1 cellular context compared by ENCODE assay signal in the genomic region with DNA sequence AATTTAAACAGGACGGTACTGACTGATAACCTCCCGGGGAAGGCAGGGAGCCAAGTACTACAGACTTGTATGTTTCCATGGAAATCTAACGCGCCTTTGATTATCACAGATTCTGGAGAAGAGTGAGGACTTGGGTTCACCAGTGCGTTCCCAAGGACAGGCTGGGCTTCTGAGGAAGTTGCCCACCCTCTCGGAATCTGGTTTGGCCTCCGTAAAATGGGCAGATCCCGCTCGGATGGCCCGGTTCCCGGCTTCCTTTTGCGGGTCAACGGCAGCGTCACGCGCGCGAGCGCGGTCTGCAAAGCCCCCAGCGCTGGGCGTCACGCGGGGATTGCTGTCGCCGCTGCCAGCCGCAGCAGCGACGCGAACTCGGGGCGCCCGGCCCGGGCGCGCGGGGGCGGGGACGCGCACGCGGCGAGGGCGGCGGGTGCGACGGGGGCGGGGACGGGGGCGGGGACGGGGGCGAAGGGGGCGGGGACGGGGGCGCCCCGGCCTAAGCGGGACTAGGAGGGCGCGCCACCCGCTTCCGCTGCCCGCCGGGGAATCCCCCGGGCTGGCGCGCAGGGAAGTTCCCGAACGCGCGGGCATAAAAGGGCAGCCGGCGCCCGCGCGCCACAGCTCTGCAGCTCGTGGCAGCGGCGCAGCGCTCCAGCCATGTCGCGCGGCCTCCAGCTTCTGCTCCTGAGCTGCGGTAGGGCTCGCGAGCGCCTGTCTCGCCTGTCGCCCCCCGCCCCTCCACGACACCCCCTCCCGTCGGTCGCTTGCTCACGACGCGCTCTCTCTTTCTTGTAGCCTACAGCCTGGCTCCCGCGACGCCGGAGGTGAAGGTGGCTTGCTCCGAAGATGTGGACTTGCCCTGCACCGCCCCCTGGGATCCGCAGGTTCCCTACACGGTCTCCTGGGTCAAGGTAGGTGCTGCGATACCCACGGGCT.
TF ChIP-seq lines count a peak whose summit lies in the region.

A gene with protein sequence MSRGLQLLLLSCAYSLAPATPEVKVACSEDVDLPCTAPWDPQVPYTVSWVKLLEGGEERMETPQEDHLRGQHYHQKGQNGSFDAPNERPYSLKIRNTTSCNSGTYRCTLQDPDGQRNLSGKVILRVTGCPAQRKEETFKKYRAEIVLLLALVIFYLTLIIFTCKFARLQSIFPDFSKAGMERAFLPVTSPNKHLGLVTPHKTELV (plus strand): TSS at position 615 of the 933 bp plus-strand sequence. CDS start 40 bp downstream, at position 655.

TF ChIP-seq in HepG2, 621 proteins besides CTCF, POLR2A, EP300 and RAD21 (continued from another document and continues in another):
- peak; percentile 82 for TF ChIP-seq ZBTB14 (CRISPR knock-in tag; IDR thresholded peaks at IDR 0.05)
- TF ChIP-seq, protein P1, sequence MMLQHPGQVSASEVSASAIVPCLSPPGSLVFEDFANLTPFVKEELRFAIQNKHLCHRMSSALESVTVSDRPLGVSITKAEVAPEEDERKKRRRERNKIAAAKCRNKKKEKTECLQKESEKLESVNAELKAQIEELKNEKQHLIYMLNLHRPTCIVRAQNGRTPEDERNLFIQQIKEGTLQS (CRISPR knock-in tag; IDR thresholded peaks at IDR 0.05), result no peak
- peak; percentile 25; the same call in 1 of the 2 replicates for TF ChIP-seq ZNF350 (CRISPR knock-in tag; IDR thresholded peaks at IDR 0.05; ENCODE audit: borderline replicate concordance, low read depth)
- TF ChIP-seq MBD4 (IDR thresholded peaks at IDR 0.05; ENCODE audit: borderline replicate concordance, low read length), result no peak
- no peak for TF ChIP-seq MIER2 (CRISPR knock-in tag; IDR thresholded peaks at IDR 0.05)
- no peak for TF ChIP-seq ZNF224 (CRISPR knock-in tag; IDR thresholded peaks at IDR 0.05)
- no peak for TF ChIP-seq KLF16 (CRISPR knock-in tag; IDR thresholded peaks at IDR 0.05)
- no peak for TF ChIP-seq ZNF282 (IDR thresholded peaks at IDR 0.05; ENCODE audit: partially characterized antibody)
- no peak for TF ChIP-seq NR2F2 (IDR thresholded peaks at IDR 0.05; ENCODE audit: borderline replicate concordance, low read depth)
- TF ChIP-seq ZNF407 (CRISPR knock-in tag; IDR thresholded peaks at IDR 0.05; ENCODE audit: not compliant biosample characterization), result peak; percentile 81
- no peak for TF ChIP-seq ZNF75D (CRISPR knock-in tag; IDR thresholded peaks at IDR 0.05; ENCODE audit: borderline replicate concordance)
- TF ChIP-seq MXD1 (CRISPR knock-in tag; IDR thresholded peaks at IDR 0.05), result peak; percentile 55; the same call in 1 of the 2 replicates
- TF ChIP-seq MXD4 (CRISPR knock-in tag; IDR thresholded peaks at IDR 0.05), result 0 out of 2 replicates have a peak, but pooled peaks have one; percentile 46
- TF ChIP-seq KMT2A (CRISPR knock-in tag; IDR thresholded peaks at IDR 0.05), result peak; percentile 42; the same call in 1 of the 2 replicates
- peak; percentile 58; the same call in 1 of the 2 replicates for TF ChIP-seq ARID2 (CRISPR knock-in tag; IDR thresholded peaks at IDR 0.05; ENCODE audit: borderline replicate concordance)
- 0 out of 2 replicates have a peak, but pooled peaks have one; percentile 31 for TF ChIP-seq GLI4 (CRISPR knock-in tag; IDR thresholded peaks at IDR 0.05; ENCODE audit: borderline replicate concordance)
- TF ChIP-seq KDM5A (IDR thresholded peaks at IDR 0.05; ENCODE audit: borderline replicate concordance, low read length), result no peak
- no peak for TF ChIP-seq FOSL2 (CRISPR knock-in tag; IDR thresholded peaks at IDR 0.05)
- no peak for TF ChIP-seq BRCA1 (CRISPR knock-in tag; IDR thresholded peaks at IDR 0.05)
- TF ChIP-seq ZNF580 (CRISPR knock-in tag; IDR thresholded peaks at IDR 0.05; ENCODE audit: borderline replicate concordance, low read depth), result 0 out of 2 replicates have a peak, but pooled peaks have one; percentile 33
- TF ChIP-seq, protein P2, sequence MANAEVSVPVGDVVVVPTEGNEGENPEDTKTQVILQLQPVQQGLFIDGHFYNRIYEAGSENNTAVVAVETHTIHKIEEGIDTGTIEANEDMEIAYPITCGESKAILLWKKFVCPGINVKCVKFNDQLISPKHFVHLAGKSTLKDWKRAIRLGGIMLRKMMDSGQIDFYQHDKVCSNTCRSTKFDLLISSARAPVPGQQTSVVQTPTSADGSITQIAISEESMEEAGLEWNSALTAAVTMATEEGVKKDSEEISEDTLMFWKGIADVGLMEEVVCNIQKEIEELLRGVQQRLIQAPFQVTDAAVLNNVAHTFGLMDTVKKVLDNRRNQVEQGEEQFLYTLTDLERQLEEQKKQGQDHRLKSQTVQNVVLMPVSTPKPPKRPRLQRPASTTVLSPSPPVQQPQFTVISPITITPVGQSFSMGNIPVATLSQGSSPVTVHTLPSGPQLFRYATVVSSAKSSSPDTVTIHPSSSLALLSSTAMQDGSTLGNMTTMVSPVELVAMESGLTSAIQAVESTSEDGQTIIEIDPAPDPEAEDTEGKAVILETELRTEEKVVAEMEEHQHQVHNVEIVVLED (CRISPR knock-in tag; IDR thresholded peaks at IDR 0.05; ENCODE audit: borderline replicate concordance), result peak; percentile 20; the same call in 1 of the 2 replicates
- TF ChIP-seq FOXJ3 (CRISPR knock-in tag; IDR thresholded peaks at IDR 0.05; ENCODE audit: borderline replicate concordance), result no peak
- peak; percentile 51; the same call in 1 of the 2 replicates for TF ChIP-seq ZNF670 (CRISPR knock-in tag; IDR thresholded peaks at IDR 0.05; ENCODE audit: borderline replicate concordance)
- TF ChIP-seq SATB2 (CRISPR knock-in tag; IDR thresholded peaks at IDR 0.05), result no peak
- no peak for TF ChIP-seq CEBPG (CRISPR knock-in tag; IDR thresholded peaks at IDR 0.05)
- TF ChIP-seq IRF9 (CRISPR knock-in tag; IDR thresholded peaks at IDR 0.05; ENCODE audit: borderline replicate concordance), result no peak
- TF ChIP-seq EED (CRISPR knock-in tag; IDR thresholded peaks at IDR 0.05), result no peak
- no peak for TF ChIP-seq NCOA1 (CRISPR knock-in tag; IDR thresholded peaks at IDR 0.05)
- TF ChIP-seq ZFP62 (CRISPR knock-in tag; IDR thresholded peaks at IDR 0.05), result no peak
- TF ChIP-seq BCL6 (CRISPR knock-in tag; IDR thresholded peaks at IDR 0.05), result peak; percentile 47; the same call in 1 of the 2 replicates
- no peak for TF ChIP-seq ZNF564 (CRISPR knock-in tag; IDR thresholded peaks at IDR 0.05)
- TF ChIP-seq, protein P3, sequence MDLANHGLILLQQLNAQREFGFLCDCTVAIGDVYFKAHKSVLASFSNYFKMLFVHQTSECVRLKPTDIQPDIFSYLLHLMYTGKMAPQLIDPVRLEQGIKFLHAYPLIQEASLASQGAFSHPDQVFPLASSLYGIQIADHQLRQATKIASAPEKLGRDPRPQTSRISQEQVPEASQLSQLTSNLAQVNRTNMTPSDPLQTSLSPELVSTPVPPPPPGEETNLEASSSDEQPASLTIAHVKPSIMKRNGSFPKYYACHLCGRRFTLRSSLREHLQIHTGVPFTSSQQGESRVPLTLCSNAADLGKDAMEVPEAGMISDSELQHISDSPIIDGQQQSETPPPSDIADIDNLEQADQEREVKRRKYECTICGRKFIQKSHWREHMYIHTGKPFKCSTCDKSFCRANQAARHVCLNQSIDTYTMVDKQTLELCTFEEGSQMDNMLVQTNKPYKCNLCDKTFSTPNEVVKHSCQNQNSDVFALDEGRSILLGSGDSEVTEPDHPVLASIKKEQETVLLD (CRISPR knock-in tag; IDR thresholded peaks at IDR 0.05; ENCODE audit: low read depth), result no peak
- no peak for TF ChIP-seq ZNF326 (CRISPR knock-in tag; IDR thresholded peaks at IDR 0.05; ENCODE audit: borderline replicate concordance)
- TF ChIP-seq ATAD3A (CRISPR knock-in tag; IDR thresholded peaks at IDR 0.05), result no peak
- TF ChIP-seq, protein P4, sequence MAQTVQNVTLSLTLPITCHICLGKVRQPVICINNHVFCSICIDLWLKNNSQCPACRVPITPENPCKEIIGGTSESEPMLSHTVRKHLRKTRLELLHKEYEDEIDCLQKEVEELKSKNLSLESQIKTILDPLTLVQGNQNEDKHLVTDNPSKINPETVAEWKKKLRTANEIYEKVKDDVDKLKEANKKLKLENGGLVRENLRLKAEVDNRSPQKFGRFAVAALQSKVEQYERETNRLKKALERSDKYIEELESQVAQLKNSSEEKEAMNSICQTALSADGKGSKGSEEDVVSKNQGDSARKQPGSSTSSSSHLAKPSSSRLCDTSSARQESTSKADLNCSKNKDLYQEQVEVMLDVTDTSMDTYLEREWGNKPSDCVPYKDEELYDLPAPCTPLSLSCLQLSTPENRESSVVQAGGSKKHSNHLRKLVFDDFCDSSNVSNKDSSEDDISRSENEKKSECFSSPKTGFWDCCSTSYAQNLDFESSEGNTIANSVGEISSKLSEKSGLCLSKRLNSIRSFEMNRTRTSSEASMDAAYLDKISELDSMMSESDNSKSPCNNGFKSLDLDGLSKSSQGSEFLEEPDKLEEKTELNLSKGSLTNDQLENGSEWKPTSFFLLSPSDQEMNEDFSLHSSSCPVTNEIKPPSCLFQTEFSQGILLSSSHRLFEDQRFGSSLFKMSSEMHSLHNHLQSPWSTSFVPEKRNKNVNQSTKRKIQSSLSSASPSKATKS (CRISPR knock-in tag; IDR thresholded peaks at IDR 0.05), result no peak
- TF ChIP-seq ZFAT (CRISPR knock-in tag; conservative IDR thresholded peaks at IDR 0.05), result no peak
- peak; percentile 34; the same call in 1 of the 2 replicates for TF ChIP-seq MAZ (IDR thresholded peaks at IDR 0.05; ENCODE audit: borderline replicate concordance, low read depth, low read length)
- TF ChIP-seq MAZ (CRISPR knock-in tag; IDR thresholded peaks at IDR 0.05; ENCODE audit: low read depth), result no peak
- no peak for TF ChIP-seq ZFP36 (IDR thresholded peaks at IDR 0.05; ENCODE audit: borderline replicate concordance, low read depth, low read length, partially characterized antibody)
- TF ChIP-seq KMT2B (CRISPR knock-in tag; IDR thresholded peaks at IDR 0.05), result no peak
